Comparison of ENCODE assay signal across 8 cellular contexts in the genomic region with DNA sequence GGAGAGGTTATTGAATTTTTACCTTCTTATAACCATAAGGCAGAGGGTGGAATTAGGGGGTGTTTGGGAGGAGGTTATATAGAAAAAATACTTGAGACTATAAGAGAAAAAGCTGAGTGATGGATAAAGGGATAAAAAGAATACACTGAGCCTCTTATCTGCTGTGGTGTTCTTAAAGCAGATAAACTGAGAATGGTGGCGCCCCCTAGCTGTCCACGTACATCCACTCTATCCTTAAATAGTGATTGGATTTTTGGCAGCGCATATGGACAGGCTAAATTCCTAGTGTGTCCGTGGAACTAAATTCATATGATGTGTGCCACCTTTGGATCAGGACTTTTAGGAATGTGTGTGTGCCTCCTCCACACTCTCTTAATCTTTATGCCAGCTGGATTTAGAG.
DNase-seq lines count a peak whose midpoint lies in the region; ATAC-seq and TF ChIP-seq lines count a peak whose summit lies in the region.

No MANE protein-coding gene starts in this region.

- H3K4me3 ChIP-seq in foreskin fibroblast (ENCODE audit: low read depth in 1 of 2, low read length in 2 of 2) (no peak overlapping the region), vagina (no peak overlapping the region), lower leg skin (ENCODE audit: low read depth, poor library complexity, severe bottlenecking) (no peak overlapping the region)

- H3K27ac ChIP-seq in vagina, result no peak overlapping the region

- intact Hi-C loops in activated CD4-positive, alpha-beta memory T cell treated with anti-CD3 and anti-CD28 coated beads for 36 hours (cut with micrococcal nuclease), result loop anchor here (1.0 kb wide), 1 partner anchor 263 kb away; no protein-coding TSS in a partner anchor
- intact Hi-C loops in vagina (cut with DNase I) (no loop called here), lower leg skin (cut with DNase I; ENCODE audit: low total_unique reads) (no loop called here)

- CTCF ChIA-PET in activated CD4-positive, alpha-beta memory T cell treated with anti-CD3 and anti-CD28 coated beads for 36 hours (lab: Charles Lee), result interaction anchor here (0.7 to 1.6 kb wide), 4 partner anchors 9 to 263 kb away, joined by 3 to 10 read pairs (median 3); no protein-coding TSS in a partner anchor

- no peak for TF ChIP-seq POLR2A in vagina (IDR thresholded peaks at IDR 0.05)
- no peak for TF ChIP-seq POLR2A in lower leg skin (IDR thresholded peaks at IDR 0.05)

- H3K27me3 Mint-ChIP-seq in activated CD4-positive, alpha-beta memory T cell treated with anti-CD3 and anti-CD28 coated beads for 36 hours, result no peaks in the 10 kb centered on the region

- no peaks in the 10 kb centered on the region for H3K4me1 ChIP-seq in vagina

- peak; percentile 57 for ATAC-seq in HG03280 (IDR thresholded peaks at IDR 0.05; ENCODE audit: unreplicated experiment)

- POLR2A ChIA-PET in activated CD4-positive, alpha-beta memory T cell treated with anti-CD3 and anti-CD28 coated beads for 36 hours (lab: Charles Lee), result no interaction called here

- WGBS in lower leg skin, 2 donors, result 74 to 75% methylated on average over 4 of the region's 4 CpGs

- no peaks in the 10 kb centered on the region for H3K36me3 Mint-ChIP-seq in activated CD4-positive, alpha-beta memory T cell treated with anti-CD3 and anti-CD28 coated beads for 36 hours

- no peaks in the 10 kb centered on the region for H3K27me3 ChIP-seq in vagina

- TF ChIP-seq CTCF in foreskin fibroblast (IDR thresholded peaks at IDR 0.05; ENCODE audit: low read depth, low read length) (peak; percentile 12), vagina (IDR thresholded peaks at IDR 0.05) (no peak), lower leg skin (IDR thresholded peaks at IDR 0.05) (no peak)

- H3K9me3 Mint-ChIP-seq in activated CD4-positive, alpha-beta memory T cell treated with anti-CD3 and anti-CD28 coated beads for 36 hours, result no peaks in the 10 kb centered on the region

- no peak overlapping the region for H3K27ac Mint-ChIP-seq in activated CD4-positive, alpha-beta memory T cell treated with anti-CD3 and anti-CD28 coated beads for 36 hours

- H3K4me3 Mint-ChIP-seq in activated CD4-positive, alpha-beta memory T cell treated with anti-CD3 and anti-CD28 coated beads for 36 hours, result no peak overlapping the region

- peaks cover 13% of the 10 kb centered on the region for H3K4me1 Mint-ChIP-seq in activated CD4-positive, alpha-beta memory T cell treated with anti-CD3 and anti-CD28 coated beads for 36 hours (ENCODE audit: low read depth)

- no peaks in the 10 kb centered on the region for H3K9me3 ChIP-seq in vagina

- DNase-seq in D341Med (ENCODE audit: low spot score), result peak; percentile 55
- peak; percentile 61 for DNase-seq in activated CD4-positive, alpha-beta memory T cell treated with anti-CD3 and anti-CD28 coated beads for 36 hours
- no peak for DNase-seq in foreskin fibroblast
- peak; percentile 6 to 42 for DNase-seq in stimulated activated CD4-positive, alpha-beta T cell treated with anti-CD3 and anti-CD28 coated beads, Interleukin-4, amount 100 ng/mL, for 4 hours
- DNase-seq in cerebellum (ENCODE audit: low spot score), result no peak
- no peak for DNase-seq in vagina (ENCODE audit: extremely low spot score in 2 of 2)
- no peak for DNase-seq in lower leg skin (ENCODE audit: low spot score in 2 of 2)

- no peaks in the 10 kb centered on the region for H3K36me3 ChIP-seq in vagina

Comparison
In these comparisons a context has a peak if more than half of its experiments do, and no peak if none do; other contexts are left out.
1. DNase-seq: peak in D341Med (single experiment), activated CD4-positive, alpha-beta memory T cell treated with anti-CD3 and anti-CD28 coated beads for 36 hours (single experiment) and stimulated activated CD4-positive, alpha-beta T cell treated with anti-CD3 and anti-CD28 coated beads, Interleukin-4, amount 100 ng/mL, for 4 hours (2 of 2); none in foreskin fibroblast (0 of 2), cerebellum (single experiment), vagina (0 of 2) and lower leg skin (0 of 2).